In genomic region chr11:27444801-27445215, GRCh38 we compare ENCODE assay signal across 13 cellular contexts. TPM values are rescaled to one million over a fixed set of nuclear protein-coding genes. Genes with fewer than 3 reads are reported as not detected.
DNase-seq lines count a peak whose midpoint lies in the region; ATAC-seq and TF ChIP-seq lines count a peak whose summit lies in the region.
"Had no signal": no experiment of that assay in that cellular context is flagged by ENCODE, and none has a peak within 500 bp of the region (broad histone marks: within the 10 kb centered on the region; RNA-seq: fewer than 3 reads in every experiment).

No MANE protein-coding gene starts in this region.

- no peak for TF ChIP-seq POLR2A in esophagus muscularis mucosa (IDR thresholded peaks at IDR 0.05; ENCODE audit: low read depth)

- no peak overlapping the region for H2BK5ac ChIP-seq in trophoblast cell (ENCODE audit: low read depth, low read length, poor library complexity)

- H3K9ac ChIP-seq in HUES6 (ENCODE audit: low read length) (no peak overlapping the region), trophoblast cell (ENCODE audit: low read length) (no peak overlapping the region)

- H3K9me3 ChIP-seq in HUES6 (ENCODE audit: control insufficient read depth, insufficient read depth, low read depth, low read length) (no peaks in the 10 kb centered on the region), trophoblast cell (ENCODE audit: insufficient read depth, low read depth, low read length) (no peaks in the 10 kb centered on the region), esophagus muscularis mucosa (no peaks in the 10 kb centered on the region)

- no peak overlapping the region for H2BK120ac ChIP-seq in trophoblast cell (ENCODE audit: insufficient read depth, low read length, poor library complexity)

- H3K23ac ChIP-seq in trophoblast cell (ENCODE audit: low read length): no peak overlapping the region

- H2BK12ac ChIP-seq in trophoblast cell (ENCODE audit: low read length): no peak overlapping the region

- H4K8ac ChIP-seq in trophoblast cell (ENCODE audit: low read depth, low read length): no peak overlapping the region

- peak overlapping the region; percentile 4 for H3K4ac ChIP-seq in trophoblast cell (ENCODE audit: low read depth, low read length)

- H3K4me1 ChIP-seq in HUES6 (ENCODE audit: control insufficient read depth, insufficient read depth, low read length) (peaks cover 51% of the 10 kb centered on the region), trophoblast cell (ENCODE audit: control insufficient read depth in 1 of 2, insufficient read depth in 2 of 2, low read length in 2 of 2) (peaks cover 5 to 6% of the 10 kb centered on the region in 2 experiments), esophagus muscularis mucosa (peaks cover 3 to 26% (median 23%) of the 10 kb centered on the region in 4 donors)

- intact Hi-C loops in esophagus muscularis mucosa (cut with DNase I): no loop called here

- whole genome bisulfite sequencing in trophoblast cell (ENCODE audit: extremely low coverage, insufficient coverage, insufficient read length): no CpG with 5 or more reads among the region's 2 CpGs
- 87% methylated on average over 2 of the region's 2 CpGs for WGBS in esophagus muscularis mucosa

- peak; percentile 56 for ATAC-seq in esophagus mucosa
- ATAC-seq: activated CD8-positive, alpha-beta T cell treated with anti-CD3 and anti-CD28 coated beads for 36 hours had no signal

- no peak for TF ChIP-seq CTCF in esophagus muscularis mucosa (IDR thresholded peaks at IDR 0.05)

- H3K27ac ChIP-seq in HUES6 (ENCODE audit: low read depth, low read length): 0 out of 2 replicates have a peak overlapping the region, but pooled peaks have one; percentile 18
- H3K27ac ChIP-seq in trophoblast cell (ENCODE audit: low read depth, low read length): no peak overlapping the region
- H3K27ac ChIP-seq in esophagus muscularis mucosa (replicated peaks in 1 of 4): no peak overlapping the region

- H3K79me1 ChIP-seq in trophoblast cell (ENCODE audit: low read length): no peaks in the 10 kb centered on the region

- H3K4me2 ChIP-seq in trophoblast cell (ENCODE audit: low read length): no peak overlapping the region

- H3K27me3 ChIP-seq in HUES6 (ENCODE audit: control insufficient read depth, insufficient read depth, low read length) (no peaks in the 10 kb centered on the region), trophoblast cell (ENCODE audit: insufficient read depth, low read length) (no peaks in the 10 kb centered on the region), esophagus muscularis mucosa (no peaks in the 10 kb centered on the region)

- no peak overlapping the region for H4K91ac ChIP-seq in trophoblast cell (ENCODE audit: low read depth, low read length)

- no peak overlapping the region for H3K14ac ChIP-seq in trophoblast cell (ENCODE audit: low read length)

- H3K36me3 ChIP-seq in HUES6 (ENCODE audit: control insufficient read depth, insufficient read depth, low read length) (0 out of 2 replicates have a peak, but pooled peaks cover 2% of the 10 kb centered on the region), trophoblast cell (ENCODE audit: control insufficient read depth in 1 of 2, insufficient read depth in 2 of 2, low read length in 2 of 2) (peaks cover 0 to 1% of the 10 kb centered on the region in 2 experiments), esophagus muscularis mucosa (no peaks in the 10 kb centered on the region)

- H3K79me2 ChIP-seq in trophoblast cell (ENCODE audit: control insufficient read depth, insufficient read depth, low read length, poor library complexity): no peaks in the 10 kb centered on the region

- no peak overlapping the region for H2AK5ac ChIP-seq in trophoblast cell (ENCODE audit: low read length)

- H4K12ac ChIP-seq in trophoblast cell (ENCODE audit: low read depth, low read length): no peak overlapping the region

- H3K4me3 ChIP-seq in HUES6 (ENCODE audit: low read depth, low read length): peak overlapping the region; percentile 34
- no peak overlapping the region for H3K4me3 ChIP-seq in trophoblast cell (ENCODE audit: low read depth, low read length)
- no peak overlapping the region for H3K4me3 ChIP-seq in esophagus muscularis mucosa

- no peak for TF ChIP-seq EP300 in esophagus muscularis mucosa (IDR thresholded peaks at IDR 0.05)

- H2AFZ ChIP-seq in trophoblast cell (ENCODE audit: insufficient read depth, low read length, poor library complexity): no peak overlapping the region

- DNase-seq in NCI-H345 (lab: John Stamatoyannopoulos, UW) (peak; percentile 65), trophoblast cell (no peak), esophagus muscularis mucosa (ENCODE audit: extremely low spot score) (no peak), T-helper 9 cell (no peak), mucosa of gallbladder (ENCODE audit: low spot score) (no peak)
- DNase-seq in central memory CD4-positive, alpha-beta T cell: no peak
- DNase-seq: activated CD8-positive, alpha-beta T cell treated with anti-CD3 and anti-CD28 coated beads for 36 hours; CD4-positive, alpha-beta T cell; HCEC 1CT; Kasumi-1; T-helper 2 cell had no signal

- peak overlapping the region; percentile 46 for H3K18ac ChIP-seq in trophoblast cell (ENCODE audit: low read length)

RNA-seq across cellular contexts. Expression of gene LGR4, which starts 27.8 kb away (rescaled TPM):
- total RNA-seq in esophagus mucosa (22.8 TPM), esophagus muscularis mucosa (10 to 100 TPM; 24.9 to 37.6 (median 27.6) TPM), mucosa of gallbladder (47.6 TPM)
- 56.6 and 59.1 TPM in 2 replicates for polyA plus RNA-seq in trophoblast cell (2013)
